ENCODE assay signal across 1 cellular context in the genomic region with DNA sequence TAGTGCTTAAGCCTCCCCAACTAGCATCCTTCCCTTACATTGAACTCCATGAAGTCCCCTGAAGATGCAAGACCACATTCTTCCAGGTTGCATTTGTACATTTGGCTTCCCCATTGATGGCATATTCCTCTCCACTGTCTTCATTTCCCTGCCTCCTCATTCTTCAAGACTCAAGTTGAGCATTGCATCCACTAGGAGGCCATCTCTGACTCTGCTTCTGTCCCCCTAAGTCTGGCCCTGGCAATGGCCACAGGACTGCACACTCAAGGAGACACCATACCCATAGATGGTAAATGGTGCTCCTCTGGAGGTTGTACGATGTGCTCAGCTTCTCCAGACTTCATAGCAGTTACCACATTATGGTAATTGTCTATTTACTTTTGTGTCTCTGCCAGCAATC.
TF ChIP-seq lines count a peak whose summit lies in the region.

No MANE protein-coding gene starts in this region.

TF ChIP-seq in H1, 55 proteins besides CTCF, POLR2A, EP300 and RAD21:
- TF ChIP-seq MAX (IDR thresholded peaks at IDR 0.05) (no peak), POLR2AphosphoS5 (IDR thresholded peaks at IDR 0.05; ENCODE audit: low read depth, low read length) (peak; percentile 22; the same call in 1 of the 2 replicates), TEAD4 (IDR thresholded peaks at IDR 0.05; ENCODE audit: low read depth, low read length) (peak; percentile 86)
